1 cellular context compared by ENCODE assay signal in the genomic region with DNA sequence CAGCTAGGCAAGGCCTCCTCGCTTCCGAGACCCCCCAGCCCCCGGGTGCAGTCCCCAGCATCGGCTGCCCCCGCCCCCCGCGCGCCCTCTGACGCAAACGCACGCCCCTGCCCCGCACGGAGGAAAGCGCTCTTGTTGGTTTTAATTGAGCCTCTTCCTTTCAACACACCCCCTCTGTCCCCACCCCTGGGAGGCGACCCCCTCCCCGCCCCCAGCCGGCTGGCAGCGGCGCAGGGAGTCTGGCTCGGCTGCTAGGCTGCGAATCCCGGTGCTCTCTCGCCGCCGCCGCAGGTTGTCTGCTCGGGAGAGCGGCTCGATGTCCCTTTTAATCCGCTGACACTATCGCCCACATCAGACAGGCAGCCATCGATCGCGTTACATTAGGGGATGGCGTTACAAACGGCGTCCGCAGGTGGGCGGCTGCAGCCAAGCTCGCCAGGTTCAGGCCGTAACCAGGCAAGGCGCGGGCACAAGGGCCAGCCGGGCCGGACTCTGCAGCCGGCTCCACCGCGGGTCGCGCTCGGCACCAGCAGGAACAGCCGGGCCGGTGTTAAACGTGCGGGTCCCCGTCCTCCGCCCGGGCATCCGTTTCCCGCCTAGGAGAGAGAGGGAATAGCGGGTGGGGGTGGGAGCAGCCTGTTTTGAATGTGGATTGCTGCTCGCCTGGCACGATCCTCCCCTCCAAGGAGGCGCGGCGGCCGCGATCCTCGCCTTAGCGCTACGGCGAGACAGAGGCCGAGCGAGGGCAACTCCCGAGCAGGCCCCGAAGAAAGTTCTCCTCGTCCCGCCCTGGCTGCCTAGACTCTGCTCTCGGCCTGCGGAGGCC.
TF ChIP-seq lines count a peak whose summit lies in the region.

No MANE protein-coding gene starts in this region.

TF ChIP-seq in HepG2, 621 proteins besides CTCF, POLR2A, EP300 and RAD21 (continued from another document and continues in another):
- TF ChIP-seq, protein P1, sequence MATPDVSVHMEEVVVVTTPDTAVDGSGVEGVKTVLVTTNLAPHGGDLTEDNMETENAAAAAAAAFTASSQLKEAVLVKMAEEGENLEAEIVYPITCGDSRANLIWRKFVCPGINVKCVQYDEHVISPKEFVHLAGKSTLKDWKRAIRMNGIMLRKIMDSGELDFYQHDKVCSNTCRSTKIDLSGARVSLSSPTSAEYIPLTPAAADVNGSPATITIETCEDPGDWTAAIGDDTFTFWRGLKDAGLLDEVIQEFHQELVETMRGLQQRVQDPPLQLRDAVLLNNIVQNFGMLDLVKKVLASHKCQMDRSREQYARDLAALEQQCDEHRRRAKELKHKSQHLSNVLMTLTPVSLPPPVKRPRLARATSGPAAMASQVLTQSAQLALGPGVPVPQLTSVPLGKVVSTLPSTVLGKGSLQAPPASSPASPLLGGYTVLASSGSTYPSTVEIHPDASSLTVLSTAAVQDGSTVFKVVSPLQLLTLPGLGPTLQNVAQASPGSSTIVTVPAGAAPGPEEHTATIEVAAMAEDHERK (CRISPR knock-in tag; IDR thresholded peaks at IDR 0.05; ENCODE audit: low read depth): no peak
- TF ChIP-seq CBX1 (IDR thresholded peaks at IDR 0.05; ENCODE audit: low read depth): no peak
- TF ChIP-seq ZNF329 (CRISPR knock-in tag; IDR thresholded peaks at IDR 0.05; ENCODE audit: low read depth): 0 out of 2 replicates have a peak, but pooled peaks have one; percentile 22
- TF ChIP-seq PAF1 (CRISPR knock-in tag; IDR thresholded peaks at IDR 0.05): no peak
- no peak for TF ChIP-seq MAZ (IDR thresholded peaks at IDR 0.05; ENCODE audit: borderline replicate concordance, low read depth, low read length)
- 0 out of 2 replicates have a peak, but pooled peaks have one; percentile 23 for TF ChIP-seq MAZ (CRISPR knock-in tag; IDR thresholded peaks at IDR 0.05; ENCODE audit: low read depth)
- TF ChIP-seq REXO4 (CRISPR knock-in tag; IDR thresholded peaks at IDR 0.05; ENCODE audit: borderline replicate concordance): no peak
- TF ChIP-seq, protein P2, sequence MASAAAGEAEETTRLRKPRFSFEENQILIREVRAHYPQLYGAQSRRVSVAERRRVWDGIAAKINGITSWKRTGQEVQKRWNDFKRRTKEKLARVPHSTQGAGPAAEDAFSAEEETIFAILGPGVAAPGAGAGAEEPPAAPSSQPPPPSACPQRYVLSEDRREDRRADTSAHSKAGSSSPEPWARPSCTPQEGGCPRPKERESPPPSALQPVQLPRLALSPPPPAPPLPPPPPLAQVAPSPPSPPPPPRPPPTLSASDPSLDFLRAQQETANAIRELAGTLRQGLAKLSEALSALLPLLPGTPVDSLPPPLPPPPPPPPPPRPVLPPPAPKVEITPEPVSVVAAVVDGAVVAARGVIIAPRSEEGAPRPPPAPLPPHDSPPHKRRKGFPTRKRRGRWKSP (CRISPR knock-in tag; IDR thresholded peaks at IDR 0.05): 0 out of 2 replicates have a peak, but pooled peaks have one; percentile 49
- peak; percentile 49; the same call in 1 of the 2 replicates for TF ChIP-seq POGZ (CRISPR knock-in tag; IDR thresholded peaks at IDR 0.05)
- no peak for TF ChIP-seq HOXA9 (CRISPR knock-in tag; IDR thresholded peaks at IDR 0.05; ENCODE audit: borderline replicate concordance)
- peak; percentile 70; the same call in 1 of the 2 replicates for TF ChIP-seq SALL2 (CRISPR knock-in tag; IDR thresholded peaks at IDR 0.05)
- TF ChIP-seq, protein P3, sequence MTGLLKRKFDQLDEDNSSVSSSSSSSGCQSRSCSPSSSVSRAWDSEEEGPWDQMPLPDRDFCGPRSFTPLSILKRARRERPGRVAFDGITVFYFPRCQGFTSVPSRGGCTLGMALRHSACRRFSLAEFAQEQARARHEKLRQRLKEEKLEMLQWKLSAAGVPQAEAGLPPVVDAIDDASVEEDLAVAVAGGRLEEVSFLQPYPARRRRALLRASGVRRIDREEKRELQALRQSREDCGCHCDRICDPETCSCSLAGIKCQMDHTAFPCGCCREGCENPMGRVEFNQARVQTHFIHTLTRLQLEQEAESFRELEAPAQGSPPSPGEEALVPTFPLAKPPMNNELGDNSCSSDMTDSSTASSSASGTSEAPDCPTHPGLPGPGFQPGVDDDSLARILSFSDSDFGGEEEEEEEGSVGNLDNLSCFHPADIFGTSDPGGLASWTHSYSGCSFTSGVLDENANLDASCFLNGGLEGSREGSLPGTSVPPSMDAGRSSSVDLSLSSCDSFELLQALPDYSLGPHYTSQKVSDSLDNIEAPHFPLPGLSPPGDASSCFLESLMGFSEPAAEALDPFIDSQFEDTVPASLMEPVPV (CRISPR knock-in tag; IDR thresholded peaks at IDR 0.05): no peak
- no peak for TF ChIP-seq SCMH1 (CRISPR knock-in tag; IDR thresholded peaks at IDR 0.05; ENCODE audit: borderline replicate concordance)
- TF ChIP-seq HIVEP1 (CRISPR knock-in tag; IDR thresholded peaks at IDR 0.05): 0 out of 2 replicates have a peak, but pooled peaks have one; percentile 41
- TF ChIP-seq ZNF75D (CRISPR knock-in tag; IDR thresholded peaks at IDR 0.05; ENCODE audit: borderline replicate concordance): no peak
- 0 out of 2 replicates have a peak, but pooled peaks have one; percentile 38 for TF ChIP-seq MEIS2 (CRISPR knock-in tag; IDR thresholded peaks at IDR 0.05)
- no peak for TF ChIP-seq ZFP62 (CRISPR knock-in tag; IDR thresholded peaks at IDR 0.05)
- no peak for TF ChIP-seq IKZF4 (CRISPR knock-in tag; IDR thresholded peaks at IDR 0.05; ENCODE audit: borderline replicate concordance, low read depth, not compliant biosample characterization)
- TF ChIP-seq, protein P4, sequence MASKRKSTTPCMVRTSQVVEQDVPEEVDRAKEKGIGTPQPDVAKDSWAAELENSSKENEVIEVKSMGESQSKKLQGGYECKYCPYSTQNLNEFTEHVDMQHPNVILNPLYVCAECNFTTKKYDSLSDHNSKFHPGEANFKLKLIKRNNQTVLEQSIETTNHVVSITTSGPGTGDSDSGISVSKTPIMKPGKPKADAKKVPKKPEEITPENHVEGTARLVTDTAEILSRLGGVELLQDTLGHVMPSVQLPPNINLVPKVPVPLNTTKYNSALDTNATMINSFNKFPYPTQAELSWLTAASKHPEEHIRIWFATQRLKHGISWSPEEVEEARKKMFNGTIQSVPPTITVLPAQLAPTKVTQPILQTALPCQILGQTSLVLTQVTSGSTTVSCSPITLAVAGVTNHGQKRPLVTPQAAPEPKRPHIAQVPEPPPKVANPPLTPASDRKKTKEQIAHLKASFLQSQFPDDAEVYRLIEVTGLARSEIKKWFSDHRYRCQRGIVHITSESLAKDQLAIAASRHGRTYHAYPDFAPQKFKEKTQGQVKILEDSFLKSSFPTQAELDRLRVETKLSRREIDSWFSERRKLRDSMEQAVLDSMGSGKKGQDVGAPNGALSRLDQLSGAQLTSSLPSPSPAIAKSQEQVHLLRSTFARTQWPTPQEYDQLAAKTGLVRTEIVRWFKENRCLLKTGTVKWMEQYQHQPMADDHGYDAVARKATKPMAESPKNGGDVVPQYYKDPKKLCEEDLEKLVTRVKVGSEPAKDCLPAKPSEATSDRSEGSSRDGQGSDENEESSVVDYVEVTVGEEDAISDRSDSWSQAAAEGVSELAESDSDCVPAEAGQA (IDR thresholded peaks at IDR 0.05; ENCODE audit: low read depth): no peak; the same call in 1 of the 2 replicates
- TF ChIP-seq, protein P4 (CRISPR knock-in tag; IDR thresholded peaks at IDR 0.05; ENCODE audit: borderline replicate concordance): no peak
- TF ChIP-seq, protein P5, sequence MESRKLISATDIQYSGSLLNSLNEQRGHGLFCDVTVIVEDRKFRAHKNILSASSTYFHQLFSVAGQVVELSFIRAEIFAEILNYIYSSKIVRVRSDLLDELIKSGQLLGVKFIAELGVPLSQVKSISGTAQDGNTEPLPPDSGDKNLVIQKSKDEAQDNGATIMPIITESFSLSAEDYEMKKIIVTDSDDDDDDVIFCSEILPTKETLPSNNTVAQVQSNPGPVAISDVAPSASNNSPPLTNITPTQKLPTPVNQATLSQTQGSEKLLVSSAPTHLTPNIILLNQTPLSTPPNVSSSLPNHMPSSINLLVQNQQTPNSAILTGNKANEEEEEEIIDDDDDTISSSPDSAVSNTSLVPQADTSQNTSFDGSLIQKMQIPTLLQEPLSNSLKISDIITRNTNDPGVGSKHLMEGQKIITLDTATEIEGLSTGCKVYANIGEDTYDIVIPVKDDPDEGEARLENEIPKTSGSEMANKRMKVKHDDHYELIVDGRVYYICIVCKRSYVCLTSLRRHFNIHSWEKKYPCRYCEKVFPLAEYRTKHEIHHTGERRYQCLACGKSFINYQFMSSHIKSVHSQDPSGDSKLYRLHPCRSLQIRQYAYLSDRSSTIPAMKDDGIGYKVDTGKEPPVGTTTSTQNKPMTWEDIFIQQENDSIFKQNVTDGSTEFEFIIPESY (CRISPR knock-in tag; IDR thresholded peaks at IDR 0.05): no peak
- no peak for TF ChIP-seq SIN3B (IDR thresholded peaks at IDR 0.05; ENCODE audit: low read length)
- TF ChIP-seq NAIF1 (CRISPR knock-in tag; IDR thresholded peaks at IDR 0.05; ENCODE audit: borderline replicate concordance): 0 out of 2 replicates have a peak, but pooled peaks have one; percentile 58
- no peak for TF ChIP-seq FIP1L1 (IDR thresholded peaks at IDR 0.05; ENCODE audit: borderline replicate concordance, insufficient read depth, low read depth, low read length)
- TF ChIP-seq FOXA1 (IDR thresholded peaks at IDR 0.05): no peak
- 0 out of 2 replicates have a peak, but pooled peaks have one; percentile 4 for TF ChIP-seq FOXA1 (CRISPR knock-in tag; IDR thresholded peaks at IDR 0.05)
- no peak for TF ChIP-seq ZNF660 (CRISPR knock-in tag; IDR thresholded peaks at IDR 0.05; ENCODE audit: borderline replicate concordance, low read depth)
- TF ChIP-seq ZFYVE20 (CRISPR knock-in tag; IDR thresholded peaks at IDR 0.05; ENCODE audit: borderline replicate concordance, low read depth): 0 out of 2 replicates have a peak, but pooled peaks have one; percentile 17
- TF ChIP-seq, protein P6, sequence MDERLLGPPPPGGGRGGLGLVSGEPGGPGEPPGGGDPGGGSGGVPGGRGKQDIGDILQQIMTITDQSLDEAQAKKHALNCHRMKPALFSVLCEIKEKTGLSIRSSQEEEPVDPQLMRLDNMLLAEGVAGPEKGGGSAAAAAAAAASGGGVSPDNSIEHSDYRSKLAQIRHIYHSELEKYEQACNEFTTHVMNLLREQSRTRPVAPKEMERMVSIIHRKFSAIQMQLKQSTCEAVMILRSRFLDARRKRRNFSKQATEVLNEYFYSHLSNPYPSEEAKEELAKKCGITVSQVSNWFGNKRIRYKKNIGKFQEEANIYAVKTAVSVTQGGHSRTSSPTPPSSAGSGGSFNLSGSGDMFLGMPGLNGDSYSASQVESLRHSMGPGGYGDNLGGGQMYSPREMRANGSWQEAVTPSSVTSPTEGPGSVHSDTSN (CRISPR knock-in tag; IDR thresholded peaks at IDR 0.05): no peak
- no peak for TF ChIP-seq ZFP41 (CRISPR knock-in tag; IDR thresholded peaks at IDR 0.05; ENCODE audit: borderline replicate concordance)
- no peak for TF ChIP-seq SP5 (CRISPR knock-in tag; IDR thresholded peaks at IDR 0.05; ENCODE audit: borderline replicate concordance, low read depth)
- 0 out of 2 replicates have a peak, but pooled peaks have one; percentile 14 for TF ChIP-seq SPEN (CRISPR knock-in tag; IDR thresholded peaks at IDR 0.05; ENCODE audit: low read depth)
- no peak for TF ChIP-seq RCOR2 (CRISPR knock-in tag; IDR thresholded peaks at IDR 0.05)
- TF ChIP-seq ZNF253 (CRISPR knock-in tag; IDR thresholded peaks at IDR 0.05; ENCODE audit: borderline replicate concordance): 0 out of 2 replicates have a peak, but pooled peaks have one; percentile 32
- TF ChIP-seq SNAI1 (CRISPR knock-in tag; IDR thresholded peaks at IDR 0.05; ENCODE audit: borderline replicate concordance): no peak
- TF ChIP-seq ZNF7 (CRISPR knock-in tag; IDR thresholded peaks at IDR 0.05): no peak
- TF ChIP-seq ZNF891 (CRISPR knock-in tag; IDR thresholded peaks at IDR 0.05): peak; percentile 84
- TF ChIP-seq ZNF589 (CRISPR knock-in tag; conservative IDR thresholded peaks at IDR 0.05): no peak
- no peak for TF ChIP-seq ATM (IDR thresholded peaks at IDR 0.05; ENCODE audit: borderline replicate concordance)
- TF ChIP-seq, protein P7, sequence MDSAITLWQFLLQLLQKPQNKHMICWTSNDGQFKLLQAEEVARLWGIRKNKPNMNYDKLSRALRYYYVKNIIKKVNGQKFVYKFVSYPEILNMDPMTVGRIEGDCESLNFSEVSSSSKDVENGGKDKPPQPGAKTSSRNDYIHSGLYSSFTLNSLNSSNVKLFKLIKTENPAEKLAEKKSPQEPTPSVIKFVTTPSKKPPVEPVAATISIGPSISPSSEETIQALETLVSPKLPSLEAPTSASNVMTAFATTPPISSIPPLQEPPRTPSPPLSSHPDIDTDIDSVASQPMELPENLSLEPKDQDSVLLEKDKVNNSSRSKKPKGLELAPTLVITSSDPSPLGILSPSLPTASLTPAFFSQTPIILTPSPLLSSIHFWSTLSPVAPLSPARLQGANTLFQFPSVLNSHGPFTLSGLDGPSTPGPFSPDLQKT (CRISPR knock-in tag; IDR thresholded peaks at IDR 0.05; ENCODE audit: borderline replicate concordance): no peak
- TF ChIP-seq MTA1 (CRISPR knock-in tag; IDR thresholded peaks at IDR 0.05; ENCODE audit: borderline replicate concordance): no peak; the same call in 1 of the 2 replicates
- no peak for TF ChIP-seq SNAPC2 (CRISPR knock-in tag; IDR thresholded peaks at IDR 0.05)
- no peak for TF ChIP-seq ZNF737 (CRISPR knock-in tag; IDR thresholded peaks at IDR 0.05; ENCODE audit: borderline replicate concordance)
- TF ChIP-seq NKX3-1 (CRISPR knock-in tag; IDR thresholded peaks at IDR 0.05): 0 out of 2 replicates have a peak, but pooled peaks have one; percentile 53
- TF ChIP-seq ZNF468 (CRISPR knock-in tag; IDR thresholded peaks at IDR 0.05): peak; percentile 60; the same call in 1 of the 2 replicates
- TF ChIP-seq, protein P8, sequence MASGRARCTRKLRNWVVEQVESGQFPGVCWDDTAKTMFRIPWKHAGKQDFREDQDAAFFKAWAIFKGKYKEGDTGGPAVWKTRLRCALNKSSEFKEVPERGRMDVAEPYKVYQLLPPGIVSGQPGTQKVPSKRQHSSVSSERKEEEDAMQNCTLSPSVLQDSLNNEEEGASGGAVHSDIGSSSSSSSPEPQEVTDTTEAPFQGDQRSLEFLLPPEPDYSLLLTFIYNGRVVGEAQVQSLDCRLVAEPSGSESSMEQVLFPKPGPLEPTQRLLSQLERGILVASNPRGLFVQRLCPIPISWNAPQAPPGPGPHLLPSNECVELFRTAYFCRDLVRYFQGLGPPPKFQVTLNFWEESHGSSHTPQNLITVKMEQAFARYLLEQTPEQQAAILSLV (CRISPR knock-in tag; IDR thresholded peaks at IDR 0.05; ENCODE audit: borderline replicate concordance): 0 out of 2 replicates have a peak, but pooled peaks have one; percentile 38
- TF ChIP-seq ZNF772 (CRISPR knock-in tag; IDR thresholded peaks at IDR 0.05): no peak
